In genomic region chr12:96881608-96882007, GRCh38 we compare ENCODE assay signal across 29 cellular contexts.
"Had no signal": no experiment of that assay in that cellular context is flagged by ENCODE, and none has a peak within 500 bp of the region (broad histone marks: within the 10 kb centered on the region; RNA-seq: fewer than 3 reads in every experiment).

No MANE protein-coding gene starts in this region.

- H3K79me2 ChIP-seq: hepatocyte had no signal

- ATAC-seq: effector memory CD8-positive, alpha-beta T cell; esophagus mucosa; foreskin keratinocyte; gastrocnemius medialis; gastroesophageal sphincter; heart left ventricle; heart right ventricle had no signal

- H2AFZ ChIP-seq: hepatocyte had no signal

- H3K4me3 Mint-ChIP-seq: dendritic cell treated with granulocyte-macrophage colony-stimulating factor and Interleukin-4, amounts not matched to agents 40 ng/mL and 50 ng/mL, for 4 days; effector memory CD8-positive, alpha-beta T cell; endodermal cell had no signal

- H3K27ac Mint-ChIP-seq: dendritic cell treated with granulocyte-macrophage colony-stimulating factor and Interleukin-4, amounts not matched to agents 40 ng/mL and 50 ng/mL, for 4 days; effector memory CD8-positive, alpha-beta T cell; endodermal cell had no signal

- FAIRE-seq: endometrium, endothelial cell of umbilical vein, frontal cortex had no signal

- H3K27me3 ChIP-seq: colonic mucosa, dorsolateral prefrontal cortex, esophagus muscularis mucosa, esophagus squamous epithelium, foreskin keratinocyte, gastrocnemius medialis, gastroesophageal sphincter, heart left ventricle, hepatocyte had no signal

- H3K36me3 ChIP-seq: colonic mucosa, esophagus muscularis mucosa, esophagus squamous epithelium, gastrocnemius medialis, gastroesophageal sphincter, heart left ventricle, heart right ventricle had no signal

- H3K4me1 ChIP-seq: colonic mucosa, esophagus squamous epithelium, gastrocnemius medialis, gastroesophageal sphincter, heart left ventricle, heart right ventricle had no signal

- H3K27ac ChIP-seq: colonic mucosa, coronary artery, dorsolateral prefrontal cortex, epithelial cell of prostate, esophagus muscularis mucosa, esophagus squamous epithelium, foreskin keratinocyte, gastrocnemius medialis, gastroesophageal sphincter, heart left ventricle, heart right ventricle, hepatocyte had no signal

- DNase-seq: colonic mucosa; cortex of kidney; dermis blood vessel endothelial cell; dorsolateral prefrontal cortex; effector CD4-positive, alpha-beta T cell; effector CD8-positive, alpha-beta T cell; effector memory CD4-positive, alpha-beta T cell; effector memory CD8-positive, alpha-beta T cell; endodermal cell; erythroblast; esophagus squamous epithelium; foreskin fibroblast; foreskin keratinocyte; foreskin melanocyte; gastrocnemius medialis; glutamatergic neuron; head of caudate nucleus; heart left ventricle; heart right ventricle had no signal

- H3K4me2 ChIP-seq: hepatocyte had no signal

- H3K4me3 ChIP-seq: colonic mucosa, coronary artery, dorsolateral prefrontal cortex, esophagus muscularis mucosa, esophagus squamous epithelium, gastrocnemius medialis, gastroesophageal sphincter, heart left ventricle, heart right ventricle, hepatocyte had no signal

- H3K9me3 ChIP-seq: colonic mucosa, esophagus squamous epithelium, gastrocnemius medialis, gastroesophageal sphincter, heart left ventricle, heart right ventricle had no signal

- H3K9me3 Mint-ChIP-seq: dendritic cell treated with granulocyte-macrophage colony-stimulating factor and Interleukin-4, amounts not matched to agents 40 ng/mL and 50 ng/mL, for 4 days; effector memory CD8-positive, alpha-beta T cell; endodermal cell had no signal
